ENCODE assay signal across 27 cellular contexts in the genomic region with DNA sequence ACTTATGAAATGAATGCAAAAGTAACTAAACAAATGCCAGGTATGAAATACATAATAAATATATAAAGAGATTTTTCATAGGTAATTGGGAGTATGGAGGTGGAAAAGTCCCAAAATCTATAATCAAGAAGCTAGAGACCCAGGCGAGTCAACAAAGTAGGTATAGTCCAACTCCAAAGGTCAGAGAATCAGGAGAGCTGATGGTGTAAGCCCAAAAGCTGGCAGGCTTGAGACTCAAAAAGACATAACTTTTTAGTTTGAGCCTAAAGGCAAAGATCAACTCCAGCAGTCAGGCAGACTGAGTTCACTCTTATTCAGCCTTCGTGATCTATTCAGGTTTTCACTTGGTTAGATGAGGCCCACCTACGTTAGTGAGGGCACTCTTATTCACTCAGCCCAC.
"Had no signal": no experiment of that assay in that cellular context is flagged by ENCODE, and none has a peak within 500 bp of the region (broad histone marks: within the 10 kb centered on the region; RNA-seq: fewer than 3 reads in every experiment).

No MANE protein-coding gene starts in this region.

- H3K36me3 ChIP-seq: colonic mucosa, esophagus muscularis mucosa, esophagus squamous epithelium, gastrocnemius medialis, gastroesophageal sphincter, heart left ventricle, heart right ventricle had no signal

- ATAC-seq: effector memory CD8-positive, alpha-beta T cell; esophagus mucosa; foreskin keratinocyte; gastrocnemius medialis; gastroesophageal sphincter; heart left ventricle; heart right ventricle had no signal

- FAIRE-seq: endometrium, endothelial cell of umbilical vein, frontal cortex had no signal

- H3K4me3 ChIP-seq: colonic mucosa, coronary artery, dorsolateral prefrontal cortex, esophagus muscularis mucosa, esophagus squamous epithelium, gastrocnemius medialis, gastroesophageal sphincter, heart left ventricle, heart right ventricle had no signal

- H3K27me3 ChIP-seq: colonic mucosa, dorsolateral prefrontal cortex, esophagus muscularis mucosa, esophagus squamous epithelium, foreskin keratinocyte, gastrocnemius medialis, gastroesophageal sphincter, heart left ventricle, heart right ventricle had no signal

- H3K27ac ChIP-seq: colonic mucosa, coronary artery, dorsolateral prefrontal cortex, epithelial cell of prostate, esophagus muscularis mucosa, esophagus squamous epithelium, foreskin keratinocyte, gastrocnemius medialis, gastroesophageal sphincter, heart left ventricle, heart right ventricle had no signal

- H3K9me3 ChIP-seq: colonic mucosa, esophagus muscularis mucosa, esophagus squamous epithelium, gastrocnemius medialis had no signal

- H3K4me1 ChIP-seq: colonic mucosa, esophagus muscularis mucosa, esophagus squamous epithelium, gastrocnemius medialis, gastroesophageal sphincter, heart left ventricle, heart right ventricle had no signal

- DNase-seq: colonic mucosa; cortex of kidney; dermis blood vessel endothelial cell; dorsolateral prefrontal cortex; effector CD4-positive, alpha-beta T cell; effector CD8-positive, alpha-beta T cell; effector memory CD4-positive, alpha-beta T cell; effector memory CD8-positive, alpha-beta T cell; endodermal cell; erythroblast; esophagus squamous epithelium; foreskin fibroblast; foreskin keratinocyte; foreskin melanocyte; gastrocnemius medialis; glutamatergic neuron; head of caudate nucleus; heart left ventricle; heart right ventricle had no signal
